ENCODE assay signal across 1 cellular context in genomic region chr20:31568773-31569162, GRCh38.
TF ChIP-seq lines count a peak whose summit lies in the region.

No MANE protein-coding gene starts in this region.

TF ChIP-seq in GM12878, 131 proteins besides CTCF, POLR2A, EP300 and RAD21:
- TF ChIP-seq, protein P1, sequence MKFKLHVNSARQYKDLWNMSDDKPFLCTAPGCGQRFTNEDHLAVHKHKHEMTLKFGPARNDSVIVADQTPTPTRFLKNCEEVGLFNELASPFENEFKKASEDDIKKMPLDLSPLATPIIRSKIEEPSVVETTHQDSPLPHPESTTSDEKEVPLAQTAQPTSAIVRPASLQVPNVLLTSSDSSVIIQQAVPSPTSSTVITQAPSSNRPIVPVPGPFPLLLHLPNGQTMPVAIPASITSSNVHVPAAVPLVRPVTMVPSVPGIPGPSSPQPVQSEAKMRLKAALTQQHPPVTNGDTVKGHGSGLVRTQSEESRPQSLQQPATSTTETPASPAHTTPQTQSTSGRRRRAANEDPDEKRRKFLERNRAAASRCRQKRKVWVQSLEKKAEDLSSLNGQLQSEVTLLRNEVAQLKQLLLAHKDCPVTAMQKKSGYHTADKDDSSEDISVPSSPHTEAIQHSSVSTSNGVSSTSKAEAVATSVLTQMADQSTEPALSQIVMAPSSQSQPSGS (IDR thresholded peaks at IDR 0.05; ENCODE audit: low read length) = no peak
